Comparison of ENCODE assay signal across 22 cellular contexts in genomic region chr13:60090579-60090978, GRCh38.
DNase-seq lines count a peak whose midpoint lies in the region; ATAC-seq, FAIRE-seq and TF ChIP-seq lines count a peak whose summit lies in the region.
"Had no signal": no experiment of that assay in that cellular context is flagged by ENCODE, and none has a peak within 500 bp of the region (broad histone marks: within the 10 kb centered on the region; RNA-seq: fewer than 3 reads in every experiment).

No MANE protein-coding gene starts in this region.

- H3K79me2 ChIP-seq in astrocyte (ENCODE audit: insufficient read depth, low read length) = peaks cover 33% of the 10 kb centered on the region

- H3K4me1 ChIP-seq in astrocyte (ENCODE audit: insufficient read depth, low read length) = peaks cover 3% of the 10 kb centered on the region
- H3K4me1 ChIP-seq: lower lobe of right lung, psoas muscle, testis, vagina had no signal

- H3K27ac ChIP-seq in astrocyte (ENCODE audit: low read depth, low read length) = no peak overlapping the region
- H3K27ac ChIP-seq: lower lobe of right lung, psoas muscle, testis, vagina had no signal

- TF ChIP-seq CTCF in astrocyte (IDR thresholded peaks at IDR 0.05; ENCODE audit: insufficient read depth, low read depth, low read length) (no peak), fibroblast of mammary gland (conservative IDR thresholded peaks at IDR 0.05; ENCODE audit: control insufficient read depth, insufficient read depth, low read depth, low read length) (no peak)

- H4K20me1 ChIP-seq in astrocyte (ENCODE audit: insufficient read depth, low read length) = no peaks in the 10 kb centered on the region

- DNase-seq in EH (ENCODE audit: low read depth) (peak; percentile 70), astrocyte (ENCODE audit: low read depth) (peak; percentile 52), fibroblast of mammary gland (ENCODE audit: low read depth) (peak; percentile 44), renal cortical epithelial cell (ENCODE audit: low read depth) (peak; percentile 63), NCI-H510A treated with DMSO at 0.1 percent for 48 hours (lab: John Stamatoyannopoulos, UW) (no peak)
- DNase-seq: DMS79 treated with DMSO at 0.1 percent for 48 hours; H7; lower lobe of right lung; NCI-H1436; NCI-H524 treated with DMSO at 0.1 percent for 48 hours; psoas muscle; small intestine; stimulated activated CD4-positive, alpha-beta T cell treated with anti-CD3 and anti-CD28 coated beads, Interleukin-2, amount 100 ng/mL, for 48 hours; stimulated activated naive CD4-positive, alpha-beta T cell; T-helper 2 cell; testis had no signal

- peak; percentile 84 for FAIRE-seq in astrocyte (lab: Jason Lieb, UNC)
- FAIRE-seq: small intestine had no signal

- no peak overlapping the region for H3K9ac ChIP-seq in astrocyte (ENCODE audit: low read length)

- no peak overlapping the region for H3K4me3 ChIP-seq in astrocyte (ENCODE audit: insufficient read depth, low read depth, low read length)
- H3K4me3 ChIP-seq in fibroblast of mammary gland (ENCODE audit: control insufficient read depth, low read depth, low read length) = no peak overlapping the region
- H3K4me3 ChIP-seq: lower lobe of right lung, psoas muscle, testis, vagina had no signal

- no peaks in the 10 kb centered on the region for H3K4me1 Mint-ChIP-seq in astrocyte (ENCODE audit: low read depth, unreplicated experiment)

- no peaks in the 10 kb centered on the region for H3K9me3 ChIP-seq in astrocyte (ENCODE audit: insufficient read depth, low read depth, low read length)
- H3K9me3 ChIP-seq: lower lobe of right lung, psoas muscle, testis, vagina had no signal

- H2AFZ ChIP-seq in astrocyte (ENCODE audit: low read depth, low read length) = no peak overlapping the region

- no peak overlapping the region for H3K4me3 Mint-ChIP-seq in astrocyte (ENCODE audit: unreplicated experiment)
- H3K4me3 Mint-ChIP-seq: activated naive CD8-positive, alpha-beta T cell; brain; dendritic cell treated with granulocyte-macrophage colony-stimulating factor and Interleukin-4, amounts not matched to agents 40 ng/mL and 50 ng/mL, for 4 days had no signal

- no peaks in the 10 kb centered on the region for H3K27me3 Mint-ChIP-seq in astrocyte (ENCODE audit: low read depth, unreplicated experiment)
- H3K27me3 Mint-ChIP-seq: activated naive CD8-positive, alpha-beta T cell; brain; dendritic cell treated with granulocyte-macrophage colony-stimulating factor and Interleukin-4, amounts not matched to agents 40 ng/mL and 50 ng/mL, for 4 days had no signal

- no peaks in the 10 kb centered on the region for H3K36me3 ChIP-seq in astrocyte (ENCODE audit: insufficient read depth, low read length)
- H3K36me3 ChIP-seq: lower lobe of right lung, vagina had no signal

- no peaks in the 10 kb centered on the region for H3K9me3 Mint-ChIP-seq in astrocyte (ENCODE audit: unreplicated experiment)
- H3K9me3 Mint-ChIP-seq: dendritic cell treated with granulocyte-macrophage colony-stimulating factor and Interleukin-4, amounts not matched to agents 40 ng/mL and 50 ng/mL, for 4 days had no signal

- H3K27ac Mint-ChIP-seq in astrocyte (ENCODE audit: unreplicated experiment) = no peak overlapping the region
- H3K27ac Mint-ChIP-seq: activated naive CD8-positive, alpha-beta T cell; brain; dendritic cell treated with granulocyte-macrophage colony-stimulating factor and Interleukin-4, amounts not matched to agents 40 ng/mL and 50 ng/mL, for 4 days had no signal

- ATAC-seq in GM18909 (IDR thresholded peaks at IDR 0.05; ENCODE audit: poor library complexity, unreplicated experiment) = no peak
- no peak for ATAC-seq in HG03378 (IDR thresholded peaks at IDR 0.05; ENCODE audit: unreplicated experiment)
- ATAC-seq: lower lobe of right lung, psoas muscle had no signal

- H3K36me3 Mint-ChIP-seq in astrocyte (ENCODE audit: low read depth, unreplicated experiment) = peaks cover 7% of the 10 kb centered on the region
- H3K36me3 Mint-ChIP-seq: brain had no signal

- no peak overlapping the region for H3K4me2 ChIP-seq in astrocyte (ENCODE audit: low read length)

- no peaks in the 10 kb centered on the region for H3K27me3 ChIP-seq in astrocyte (ENCODE audit: insufficient read depth, low read length)
- H3K27me3 ChIP-seq: testis, vagina had no signal
